Comparison of ENCODE assay signal across 20 cellular contexts in the genomic region with DNA sequence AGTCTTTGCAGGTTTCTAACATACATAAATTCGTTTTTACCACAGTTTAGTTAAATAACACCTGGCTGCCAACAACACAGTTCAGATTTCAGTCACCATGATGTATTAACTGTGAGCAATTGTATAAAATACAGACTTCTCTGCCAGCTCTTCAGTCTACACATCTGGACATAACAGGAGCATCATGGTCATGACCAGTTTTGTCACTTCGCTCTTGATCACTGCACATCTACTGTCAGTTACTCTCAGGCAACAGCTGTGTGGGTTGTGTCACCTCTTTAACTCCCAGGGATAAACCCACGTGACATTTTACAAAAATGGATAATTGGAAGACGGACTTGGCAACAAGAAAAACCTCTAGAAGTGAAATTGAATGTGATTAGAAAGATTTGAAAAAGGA. TPM values are rescaled to one million over a fixed set of nuclear protein-coding genes. Genes with fewer than 3 reads are reported as not detected.
"Had no signal": no experiment of that assay in that cellular context is flagged by ENCODE, and none has a peak within 500 bp of the region (broad histone marks: within the 10 kb centered on the region; RNA-seq: fewer than 3 reads in every experiment).

No MANE protein-coding gene starts in this region.

- H3K4me3 ChIP-seq: ascending aorta, breast epithelium, lower lobe of right lung, pancreas, SK-N-MC, tibial nerve, uterus had no signal

- H3K36me3 ChIP-seq: breast epithelium, pancreas, uterus had no signal

- H3K9me3 Mint-ChIP-seq: dendritic cell treated with granulocyte-macrophage colony-stimulating factor and Interleukin-4, amounts not matched to agents 40 ng/mL and 50 ng/mL, for 4 days; mesothelial cell of epicardium; stimulated activated memory B cell treated with anti-CD40 and anti-IgM and Interleukin-4, amounts not matched to agents 10 μg/mL and 1 μg/mL and 100 μg/mL, for 72 hours had no signal

- H3K27me3 ChIP-seq: ascending aorta, breast epithelium, foreskin keratinocyte, pancreas, tibial nerve, uterus had no signal

- H3K27ac Mint-ChIP-seq: dendritic cell treated with granulocyte-macrophage colony-stimulating factor and Interleukin-4, amounts not matched to agents 40 ng/mL and 50 ng/mL, for 4 days; mesothelial cell of epicardium; stimulated activated memory B cell treated with anti-CD40 and anti-IgM and Interleukin-4, amounts not matched to agents 10 μg/mL and 1 μg/mL and 100 μg/mL, for 72 hours had no signal

- H3K27me3 Mint-ChIP-seq: dendritic cell treated with granulocyte-macrophage colony-stimulating factor and Interleukin-4, amounts not matched to agents 40 ng/mL and 50 ng/mL, for 4 days; stimulated activated memory B cell treated with anti-CD40 and anti-IgM and Interleukin-4, amounts not matched to agents 10 μg/mL and 1 μg/mL and 100 μg/mL, for 72 hours had no signal

- H3K4me3 Mint-ChIP-seq: dendritic cell treated with granulocyte-macrophage colony-stimulating factor and Interleukin-4, amounts not matched to agents 40 ng/mL and 50 ng/mL, for 4 days; mesothelial cell of epicardium; stimulated activated memory B cell treated with anti-CD40 and anti-IgM and Interleukin-4, amounts not matched to agents 10 μg/mL and 1 μg/mL and 100 μg/mL, for 72 hours had no signal

- H3K4me1 ChIP-seq: ascending aorta, breast epithelium, foreskin keratinocyte, lower lobe of right lung, pancreas, uterus had no signal

- H3K9me3 ChIP-seq: ascending aorta, breast epithelium, lower lobe of right lung, pancreas, tibial nerve, uterus had no signal

- H3K27ac ChIP-seq: ascending aorta, breast epithelium, foreskin keratinocyte, lower lobe of right lung, pancreas, SK-N-MC, tibial nerve, uterus had no signal

- DNase-seq: activated CD4-positive, alpha-beta T cell treated with anti-CD3 and anti-CD28 coated beads, Interleukin-2, amount 50 U/mL, for 48 hours; activated effector memory CD4-positive, alpha-beta T cell treated with anti-CD3 and anti-CD28 coated beads, Interleukin-2, amount 50 U/mL, for 16 hours; effector memory CD4-positive, alpha-beta T cell; foreskin keratinocyte; glutamatergic neuron; lower lobe of right lung; pancreas; stimulated activated CD4-positive, alpha-beta T cell treated with anti-CD3 and anti-CD28 coated beads, Interleukin-12 subunit alpha, Interleukin-12 subunit beta, amount 100 ng/mL, for 4 hours; stimulated activated CD4-positive, alpha-beta T cell treated with anti-CD3 and anti-CD28 coated beads, Interleukin-2, amount 100 ng/mL, for 24 hours; substantia nigra; T-helper 9 cell; uterus had no signal

- ATAC-seq: foreskin keratinocyte; lower lobe of right lung; pancreas; stimulated activated memory B cell treated with anti-CD40 and anti-IgM and Interleukin-4, amounts not matched to agents 10 μg/mL and 1 μg/mL and 100 μg/mL, for 72 hours had no signal

RNA-seq across cellular contexts. Expression of gene CD8A, which starts 30.3 kb away (rescaled TPM):
- total RNA-seq: renal cortical epithelial cell had no signal
